ENCODE assay signal across 1 cellular context in the genomic region with DNA sequence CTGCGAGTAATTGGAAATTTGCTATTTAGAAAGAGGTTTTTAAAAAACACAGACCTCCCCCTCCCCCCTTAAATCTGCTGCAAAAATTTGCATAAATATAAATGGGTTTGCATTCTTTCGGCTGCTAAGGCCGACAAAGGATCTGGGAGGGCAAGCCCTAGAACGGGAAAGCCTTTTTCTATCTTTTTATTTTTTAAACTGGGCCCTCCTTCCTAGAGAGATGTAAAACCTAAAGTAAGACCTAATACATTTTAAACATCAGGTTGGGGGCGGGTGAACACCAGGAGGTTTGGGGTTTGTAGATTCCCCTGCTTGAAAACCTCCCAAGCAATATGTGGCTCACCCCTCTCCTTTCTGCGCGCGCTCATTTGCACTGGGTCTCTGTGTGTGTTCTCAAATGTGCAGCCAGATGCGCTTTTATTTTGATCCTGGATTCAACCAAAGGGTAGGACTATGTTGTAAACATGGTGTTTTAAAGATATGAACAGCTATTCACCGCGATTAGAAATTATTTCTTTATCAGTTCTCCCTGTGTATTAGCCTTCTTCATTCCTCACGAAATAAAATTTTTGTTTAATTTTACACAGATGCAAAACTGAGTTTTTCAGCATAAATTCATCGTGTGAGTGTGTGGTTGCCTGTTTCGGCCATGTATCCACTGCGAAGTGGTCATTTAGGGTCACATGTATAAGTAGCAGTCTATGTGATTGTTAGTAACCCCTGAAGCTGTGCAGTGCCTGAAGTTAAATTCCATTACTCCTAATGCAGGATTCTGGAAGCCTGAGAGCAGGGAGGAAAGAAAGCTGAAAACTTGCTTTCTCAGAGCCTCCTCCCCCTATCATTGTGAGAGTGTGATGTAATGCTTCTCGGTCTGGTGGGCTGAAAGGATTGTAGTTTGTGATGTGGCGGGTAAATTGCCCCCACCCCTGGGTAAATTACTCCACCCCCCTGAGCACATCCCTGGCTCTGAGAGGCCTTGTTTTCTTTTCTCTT.
A peak's percentile ranks its signal among the peaks of the same experiment; 100 is the strongest.
TF ChIP-seq lines count a peak whose summit lies in the region.

No MANE protein-coding gene starts in this region.

TF ChIP-seq in HepG2, 621 proteins besides CTCF, POLR2A, EP300 and RAD21 (continued from another document and continues in another):
- TF ChIP-seq FOXK2 (IDR thresholded peaks at IDR 0.05): no peak
- TF ChIP-seq PTBP1 (IDR thresholded peaks at IDR 0.05; ENCODE audit: low read depth, low read length, poor library complexity, severe bottlenecking): no peak
- no peak for TF ChIP-seq ATAD3A (CRISPR knock-in tag; IDR thresholded peaks at IDR 0.05)
- TF ChIP-seq ZNF552 (CRISPR knock-in tag; IDR thresholded peaks at IDR 0.05; ENCODE audit: borderline replicate concordance): no peak
- TF ChIP-seq MATR3 (CRISPR knock-in tag; IDR thresholded peaks at IDR 0.05): no peak
- no peak for TF ChIP-seq ZFP37 (CRISPR knock-in tag; IDR thresholded peaks at IDR 0.05; ENCODE audit: borderline replicate concordance)
- no peak for TF ChIP-seq TARDBP (CRISPR knock-in tag; IDR thresholded peaks at IDR 0.05)
- TF ChIP-seq RARG (CRISPR knock-in tag; IDR thresholded peaks at IDR 0.05; ENCODE audit: low read depth): no peak
- no peak for TF ChIP-seq PHF21A (CRISPR knock-in tag; IDR thresholded peaks at IDR 0.05)
- TF ChIP-seq DPF2 (CRISPR knock-in tag; IDR thresholded peaks at IDR 0.05; ENCODE audit: borderline replicate concordance, low read depth): no peak
- TF ChIP-seq ATF7-NPFF (CRISPR knock-in tag; IDR thresholded peaks at IDR 0.05; ENCODE audit: low read depth): no peak
- no peak for TF ChIP-seq HBP1 (CRISPR knock-in tag; IDR thresholded peaks at IDR 0.05; ENCODE audit: low read depth)
- TF ChIP-seq ARID3A (IDR thresholded peaks at IDR 0.05; ENCODE audit: low read depth, low read length): no peak
- no peak for TF ChIP-seq ZNF510 (CRISPR knock-in tag; IDR thresholded peaks at IDR 0.05; ENCODE audit: low read depth)
- no peak for TF ChIP-seq MXD4 (CRISPR knock-in tag; IDR thresholded peaks at IDR 0.05)
- 0 out of 2 replicates have a peak, but pooled peaks have one; percentile 11 for TF ChIP-seq ZNF12 (CRISPR knock-in tag; IDR thresholded peaks at IDR 0.05)
- no peak for TF ChIP-seq PRDM10 (CRISPR knock-in tag; IDR thresholded peaks at IDR 0.05; ENCODE audit: low read depth)
- TF ChIP-seq, protein P1, sequence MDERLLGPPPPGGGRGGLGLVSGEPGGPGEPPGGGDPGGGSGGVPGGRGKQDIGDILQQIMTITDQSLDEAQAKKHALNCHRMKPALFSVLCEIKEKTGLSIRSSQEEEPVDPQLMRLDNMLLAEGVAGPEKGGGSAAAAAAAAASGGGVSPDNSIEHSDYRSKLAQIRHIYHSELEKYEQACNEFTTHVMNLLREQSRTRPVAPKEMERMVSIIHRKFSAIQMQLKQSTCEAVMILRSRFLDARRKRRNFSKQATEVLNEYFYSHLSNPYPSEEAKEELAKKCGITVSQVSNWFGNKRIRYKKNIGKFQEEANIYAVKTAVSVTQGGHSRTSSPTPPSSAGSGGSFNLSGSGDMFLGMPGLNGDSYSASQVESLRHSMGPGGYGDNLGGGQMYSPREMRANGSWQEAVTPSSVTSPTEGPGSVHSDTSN (CRISPR knock-in tag; IDR thresholded peaks at IDR 0.05): no peak
- TF ChIP-seq ZNF546 (CRISPR knock-in tag; conservative IDR thresholded peaks at IDR 0.05): no peak
- no peak for TF ChIP-seq IKZF1 (IDR thresholded peaks at IDR 0.05)
- TF ChIP-seq ARHGAP35 (CRISPR knock-in tag; IDR thresholded peaks at IDR 0.05; ENCODE audit: borderline replicate concordance): no peak
- peak; percentile 91 for TF ChIP-seq SNAPC4 (CRISPR knock-in tag; IDR thresholded peaks at IDR 0.05)
- no peak for TF ChIP-seq ZNF383 (CRISPR knock-in tag; IDR thresholded peaks at IDR 0.05; ENCODE audit: borderline replicate concordance)
- no peak for TF ChIP-seq ZNF646 (CRISPR knock-in tag; IDR thresholded peaks at IDR 0.05)
- TF ChIP-seq TEAD2 (CRISPR knock-in tag; IDR thresholded peaks at IDR 0.05): no peak
- no peak for TF ChIP-seq ZNF441 (CRISPR knock-in tag; IDR thresholded peaks at IDR 0.05; ENCODE audit: borderline replicate concordance)
- no peak for TF ChIP-seq RARA (CRISPR knock-in tag; IDR thresholded peaks at IDR 0.05)
- TF ChIP-seq, protein P2, sequence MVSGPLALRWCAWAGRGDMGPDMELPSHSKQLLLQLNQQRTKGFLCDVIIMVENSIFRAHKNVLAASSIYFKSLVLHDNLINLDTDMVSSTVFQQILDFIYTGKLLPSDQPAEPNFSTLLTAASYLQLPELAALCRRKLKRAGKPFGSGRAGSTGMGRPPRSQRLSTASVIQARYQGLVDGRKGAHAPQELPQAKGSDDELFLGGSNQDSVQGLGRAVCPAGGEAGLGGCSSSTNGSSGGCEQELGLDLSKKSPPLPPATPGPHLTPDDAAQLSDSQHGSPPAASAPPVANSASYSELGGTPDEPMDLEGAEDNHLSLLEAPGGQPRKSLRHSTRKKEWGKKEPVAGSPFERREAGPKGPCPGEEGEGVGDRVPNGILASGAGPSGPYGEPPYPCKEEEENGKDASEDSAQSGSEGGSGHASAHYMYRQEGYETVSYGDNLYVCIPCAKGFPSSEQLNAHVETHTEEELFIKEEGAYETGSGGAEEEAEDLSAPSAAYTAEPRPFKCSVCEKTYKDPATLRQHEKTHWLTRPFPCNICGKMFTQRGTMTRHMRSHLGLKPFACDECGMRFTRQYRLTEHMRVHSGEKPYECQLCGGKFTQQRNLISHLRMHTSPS (CRISPR knock-in tag; IDR thresholded peaks at IDR 0.05; ENCODE audit: low read depth): no peak
- TF ChIP-seq MAZ (IDR thresholded peaks at IDR 0.05; ENCODE audit: borderline replicate concordance, low read depth, low read length): no peak
- TF ChIP-seq MAZ (CRISPR knock-in tag; IDR thresholded peaks at IDR 0.05; ENCODE audit: low read depth): no peak
- no peak for TF ChIP-seq ZZZ3 (CRISPR knock-in tag; IDR thresholded peaks at IDR 0.05; ENCODE audit: borderline replicate concordance)
